3 cellular contexts compared by ENCODE assay signal in the genomic region with DNA sequence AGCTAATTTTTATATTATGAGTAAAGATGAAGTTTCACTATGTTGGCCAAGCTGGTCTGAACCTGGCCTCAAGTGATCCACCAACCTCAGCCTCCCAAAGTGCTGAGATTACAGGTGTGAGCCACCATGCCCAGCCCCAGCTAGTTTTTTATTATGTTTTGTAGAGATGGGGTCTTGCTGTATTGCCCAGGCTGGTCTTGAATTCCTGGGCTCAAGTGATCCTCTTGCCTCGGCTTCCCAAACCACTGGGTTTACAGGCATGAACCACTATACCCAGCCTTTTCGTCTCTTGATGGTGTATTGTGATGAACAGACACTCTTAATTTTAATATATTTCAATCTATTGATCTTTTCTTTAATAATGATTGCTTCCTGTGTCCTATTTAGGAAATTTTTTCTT.
TF ChIP-seq lines count a peak whose summit lies in the region.

No MANE protein-coding gene starts in this region.

TF ChIP-seq in HEK293, 187 proteins besides CTCF, POLR2A, EP300 and RAD21:
- TF ChIP-seq ZNF121 (tag by site-specific recombination; IDR thresholded peaks at IDR 0.05) (0 out of 2 replicates have a peak, but pooled peaks have one; percentile 45), MYNN (tag by site-specific recombination; IDR thresholded peaks at IDR 0.05; ENCODE audit: borderline replicate concordance) (no peak), ZFP3 (tag by site-specific recombination; IDR thresholded peaks at IDR 0.05; ENCODE audit: low read depth) (no peak)

TF ChIP-seq in WTC11, 78 proteins besides CTCF, POLR2A, EP300 and RAD21:
- TF ChIP-seq ESRRA (CRISPR knock-in tag; IDR thresholded peaks at IDR 0.05; ENCODE audit: borderline replicate concordance) (no peak), ZNF121 (CRISPR knock-in tag; IDR thresholded peaks at IDR 0.05) (peak; percentile 66; the same call in 1 of the 2 replicates)

TF ChIP-seq in K562, 482 proteins besides CTCF, POLR2A, EP300 and RAD21:
- TF ChIP-seq RB1 (IDR thresholded peaks at IDR 0.05; ENCODE audit: low read depth): no peak
- TF ChIP-seq ZNF780A (CRISPR knock-in tag; IDR thresholded peaks at IDR 0.05): no peak
- TF ChIP-seq NR3C1 (CRISPR knock-in tag; IDR thresholded peaks at IDR 0.05): no peak
- TF ChIP-seq ZBTB1 (CRISPR knock-in tag; IDR thresholded peaks at IDR 0.05; ENCODE audit: borderline replicate concordance, low read depth): no peak
- TF ChIP-seq SRSF7 (optimal IDR thresholded peaks at IDR 0.05; ENCODE audit: low read depth, low read length): no peak
- TF ChIP-seq HLTF (IDR thresholded peaks at IDR 0.05): no peak
- no peak for TF ChIP-seq BDP1 (IDR thresholded peaks at IDR 0.05; ENCODE audit: insufficient read depth, insufficient read length)
- TF ChIP-seq BCOR (IDR thresholded peaks at IDR 0.05): 0 out of 2 replicates have a peak, but pooled peaks have one; percentile 12
- TF ChIP-seq ZNF121 (CRISPR knock-in tag; conservative IDR thresholded peaks at IDR 0.05): peak; percentile 87
- no peak for TF ChIP-seq KLF13 (tag; IDR thresholded peaks at IDR 0.05; ENCODE audit: borderline replicate concordance, low read depth)
- no peak for TF ChIP-seq SRSF1 (IDR thresholded peaks at IDR 0.05; ENCODE audit: low read depth, low read length)
- TF ChIP-seq, protein P1, sequence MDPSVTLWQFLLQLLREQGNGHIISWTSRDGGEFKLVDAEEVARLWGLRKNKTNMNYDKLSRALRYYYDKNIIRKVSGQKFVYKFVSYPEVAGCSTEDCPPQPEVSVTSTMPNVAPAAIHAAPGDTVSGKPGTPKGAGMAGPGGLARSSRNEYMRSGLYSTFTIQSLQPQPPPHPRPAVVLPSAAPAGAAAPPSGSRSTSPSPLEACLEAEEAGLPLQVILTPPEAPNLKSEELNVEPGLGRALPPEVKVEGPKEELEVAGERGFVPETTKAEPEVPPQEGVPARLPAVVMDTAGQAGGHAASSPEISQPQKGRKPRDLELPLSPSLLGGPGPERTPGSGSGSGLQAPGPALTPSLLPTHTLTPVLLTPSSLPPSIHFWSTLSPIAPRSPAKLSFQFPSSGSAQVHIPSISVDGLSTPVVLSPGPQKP (CRISPR knock-in tag; IDR thresholded peaks at IDR 0.05): no peak
- TF ChIP-seq, protein P2, sequence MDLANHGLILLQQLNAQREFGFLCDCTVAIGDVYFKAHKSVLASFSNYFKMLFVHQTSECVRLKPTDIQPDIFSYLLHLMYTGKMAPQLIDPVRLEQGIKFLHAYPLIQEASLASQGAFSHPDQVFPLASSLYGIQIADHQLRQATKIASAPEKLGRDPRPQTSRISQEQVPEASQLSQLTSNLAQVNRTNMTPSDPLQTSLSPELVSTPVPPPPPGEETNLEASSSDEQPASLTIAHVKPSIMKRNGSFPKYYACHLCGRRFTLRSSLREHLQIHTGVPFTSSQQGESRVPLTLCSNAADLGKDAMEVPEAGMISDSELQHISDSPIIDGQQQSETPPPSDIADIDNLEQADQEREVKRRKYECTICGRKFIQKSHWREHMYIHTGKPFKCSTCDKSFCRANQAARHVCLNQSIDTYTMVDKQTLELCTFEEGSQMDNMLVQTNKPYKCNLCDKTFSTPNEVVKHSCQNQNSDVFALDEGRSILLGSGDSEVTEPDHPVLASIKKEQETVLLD (IDR thresholded peaks at IDR 0.05): no peak
TF ChIP-seq in K562: peak in this region for 2.
